Comparison of ENCODE assay signal across 1 cellular context in the genomic region with DNA sequence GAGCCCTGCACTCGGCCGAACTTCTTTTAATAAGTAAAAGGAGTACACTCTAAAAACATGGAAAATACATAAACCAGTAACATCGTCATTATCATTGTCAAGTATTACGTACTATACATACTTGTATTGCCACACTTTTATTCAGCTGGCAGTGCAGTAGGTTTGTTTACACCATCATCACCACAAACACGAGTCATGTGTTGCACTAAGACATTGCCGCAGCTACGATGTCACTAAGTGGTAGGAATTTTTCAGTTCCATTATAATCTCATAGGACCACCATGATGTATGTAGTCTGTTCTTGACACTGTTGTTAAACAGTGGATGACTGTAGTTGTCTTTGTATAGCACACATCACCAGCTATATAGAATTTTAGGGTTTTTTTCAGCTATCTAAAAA.
TF ChIP-seq lines count a peak whose summit lies in the region.

No MANE protein-coding gene starts in this region.

TF ChIP-seq in K562, 482 proteins besides CTCF, POLR2A, EP300 and RAD21:
- no peak for TF ChIP-seq SIN3A (IDR thresholded peaks at IDR 0.05; ENCODE audit: borderline replicate concordance in 2 of 2, control insufficient read depth in 1 of 2, low read depth in 2 of 2, low read length in 2 of 2)
- TF ChIP-seq CEBPG (CRISPR knock-in tag; IDR thresholded peaks at IDR 0.05) = no peak
- 0 out of 4 replicates have a peak, but pooled peaks of 1 of the 2 experiments have one; percentile 12 for TF ChIP-seq CEBPG (tag; conservative IDR thresholded peaks at IDR 0.05 in 1 of 2, IDR thresholded peaks at IDR 0.05 in 1 of 2)
- no peak for TF ChIP-seq HNRNPH1 (optimal IDR thresholded peaks at IDR 0.05; ENCODE audit: low read depth, low read length)
- TF ChIP-seq ESRRB (CRISPR knock-in tag; IDR thresholded peaks at IDR 0.05; ENCODE audit: borderline replicate concordance) = no peak
- no peak for TF ChIP-seq EP400 (IDR thresholded peaks at IDR 0.05)
- no peak for TF ChIP-seq ATF4 (CRISPR knock-in tag; IDR thresholded peaks at IDR 0.05)
TF ChIP-seq in K562: peak in this region for 1.
